ENCODE assay signal across 8 cellular contexts in the genomic region with DNA sequence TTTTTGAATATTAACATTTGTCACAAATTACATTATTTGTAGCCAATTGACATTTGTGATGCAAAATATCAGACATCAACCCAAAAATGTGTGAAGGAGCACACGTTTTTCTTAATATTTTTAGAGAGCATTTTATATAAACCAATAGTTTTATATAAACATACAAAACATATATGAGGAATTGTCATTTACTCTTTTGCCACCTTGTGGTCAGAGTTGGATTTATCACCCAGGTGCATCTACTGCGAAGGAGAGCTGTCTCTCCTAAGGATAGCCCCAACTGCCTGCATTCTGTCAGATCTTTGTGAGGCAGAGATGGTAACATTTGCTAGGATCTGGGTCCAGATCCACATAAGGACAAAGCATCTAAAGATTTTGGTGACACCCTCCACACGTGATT. TPM values are rescaled to one million over a fixed set of nuclear protein-coding genes. Genes with fewer than 3 reads are reported as not detected.
DNase-seq lines count a peak whose midpoint lies in the region; ATAC-seq and TF ChIP-seq lines count a peak whose summit lies in the region.
"Had no signal": no experiment of that assay in that cellular context is flagged by ENCODE, and none has a peak within 500 bp of the region (broad histone marks: within the 10 kb centered on the region; RNA-seq: fewer than 3 reads in every experiment).

No MANE protein-coding gene starts in this region.

- peaks cover 6% of the 10 kb centered on the region for H3F3A ChIP-seq in neural progenitor cell (ENCODE audit: low read depth)

- H3K27me3 ChIP-seq in CD8-positive, alpha-beta T cell (ENCODE audit: insufficient read depth, low read length), result no peaks in the 10 kb centered on the region
- no peaks in the 10 kb centered on the region for H3K27me3 ChIP-seq in neural progenitor cell

- H3K4me1 ChIP-seq in CD8-positive, alpha-beta T cell (ENCODE audit: insufficient read depth, low read length), result peaks cover 21% of the 10 kb centered on the region
- H3K4me1 ChIP-seq in neural progenitor cell, result no peaks in the 10 kb centered on the region

- CTCF ChIA-PET in CD8-positive, alpha-beta T cell (lab: Charles Lee), result interaction anchor here (1.3 to 1.6 kb wide), 2 partner anchors 43 to 115 kb away, joined by 4 to 5 read pairs; no protein-coding TSS in a partner anchor

- peak; percentile 58 for TF ChIP-seq CTCF in CD8-positive, alpha-beta T cell (IDR thresholded peaks at IDR 0.05)
- TF ChIP-seq CTCF in GM13977 (IDR thresholded peaks at IDR 0.05; ENCODE audit: extremely low read depth, insufficient read depth, missing control alignments), result peak; percentile 48
- TF ChIP-seq CTCF in neural progenitor cell (IDR thresholded peaks at IDR 0.05), result peak; percentile 58

- no peak overlapping the region for H3K27ac ChIP-seq in CD8-positive, alpha-beta T cell (ENCODE audit: low read depth, low read length)
- H3K27ac ChIP-seq in neural progenitor cell, result no peak overlapping the region

- peak overlapping the region; percentile 67 for H3K27ac Mint-ChIP-seq in CD8-positive, alpha-beta T cell
- H3K27ac Mint-ChIP-seq in neural progenitor cell, result peak overlapping the region; percentile 74

- no peaks in the 10 kb centered on the region for H4K20me1 ChIP-seq in neural progenitor cell (ENCODE audit: low read depth)

- no peak overlapping the region for H2AFZ ChIP-seq in neural progenitor cell (replicated peaks)

- H3K36me3 ChIP-seq in CD8-positive, alpha-beta T cell (ENCODE audit: insufficient read depth, low read length), result no peaks in the 10 kb centered on the region
- H3K36me3 ChIP-seq in neural progenitor cell, result no peaks in the 10 kb centered on the region

- no peak overlapping the region for H3K4me2 ChIP-seq in neural progenitor cell

- H3K36me3 Mint-ChIP-seq in CD8-positive, alpha-beta T cell, result no peaks in the 10 kb centered on the region
- H3K36me3 Mint-ChIP-seq in neural progenitor cell, result peaks cover 9% of the 10 kb centered on the region

- no peak overlapping the region for H3K4me3 ChIP-seq in CD8-positive, alpha-beta T cell (ENCODE audit: low read depth, low read length)
- no peak overlapping the region for H3K4me3 ChIP-seq in neural progenitor cell

- DNase-seq in CD8-positive, alpha-beta T cell, result peak in 2 of 7 experiments; percentile 19 to 27
- DNase-seq in GM13977 (ENCODE audit: low spot score) (peak; percentile 65), NCI-H526 treated with DMSO at 0.1 percent for 48 hours (lab: John Stamatoyannopoulos, UW) (peak; percentile 3), dermis blood vessel endothelial cell (peak; percentile 58), neural progenitor cell (ENCODE audit: low spot score) (peak; percentile 31), DMS79 treated with DMSO at 0.1 percent for 48 hours (lab: John Stamatoyannopoulos, UW) (no peak)

- H3K79me2 ChIP-seq in neural progenitor cell (ENCODE audit: low read depth), result peaks cover 9% of the 10 kb centered on the region

- no peak overlapping the region for H3K9ac ChIP-seq in neural progenitor cell

- ATAC-seq in CD8-positive, alpha-beta T cell, result no peak
- ATAC-seq in GM19035 (IDR thresholded peaks at IDR 0.05; ENCODE audit: unreplicated experiment), result no peak

- peaks cover 19% of the 10 kb centered on the region for H3K4me1 Mint-ChIP-seq in CD8-positive, alpha-beta T cell (ENCODE audit: low read depth)
- peaks cover 16% of the 10 kb centered on the region for H3K4me1 Mint-ChIP-seq in neural progenitor cell

- H3K9me3 ChIP-seq in CD8-positive, alpha-beta T cell (ENCODE audit: low read length), result no peaks in the 10 kb centered on the region
- H3K9me3 ChIP-seq in neural progenitor cell (ENCODE audit: low read depth), result no peaks in the 10 kb centered on the region

- POLR2A ChIA-PET in CD8-positive, alpha-beta T cell (lab: Charles Lee), result interaction anchor here (0.7 kb wide), 1 partner anchor 678 kb away, joined by 3 read pairs; no protein-coding TSS in a partner anchor

- no peaks in the 10 kb centered on the region for H3K9me3 Mint-ChIP-seq in CD8-positive, alpha-beta T cell
- H3K9me3 Mint-ChIP-seq in neural progenitor cell, result peaks cover 9% of the 10 kb centered on the region

- in situ Hi-C loops in GM13977 (cut with MboI; ENCODE audit: low pct_unique_long_range_greater_than_20kb, low sequenced_read_pairs, unreplicated experiment), result loop anchor here (25.0 kb wide), 1 partner anchor 686 kb away; no protein-coding TSS in a partner anchor

- H3K27me3 Mint-ChIP-seq in CD8-positive, alpha-beta T cell (ENCODE audit: low read depth), result no peaks in the 10 kb centered on the region
- peaks cover 2% of the 10 kb centered on the region for H3K27me3 Mint-ChIP-seq in neural progenitor cell (ENCODE audit: insufficient read depth, low read depth)

- intact Hi-C loops in CD8-positive, alpha-beta T cell (cut with DNase I, micrococcal nuclease), result loop anchor here (5.0 to 10.0 kb wide), 3 partner anchors 114 to 714 kb away; a partner anchor contains a TSS

- peak overlapping the region; percentile 11 for H3K4me3 Mint-ChIP-seq in CD8-positive, alpha-beta T cell
- H3K4me3 Mint-ChIP-seq in neural progenitor cell, result peak overlapping the region; percentile 46

RNA-seq across cellular contexts. Expression of a gene that starts 2.5 kb away (rescaled TPM):
- 1 to 10 TPM; 2.6 to 2.7 TPM for total RNA-seq in CD8-positive, alpha-beta T cell
- total RNA-seq in dermis blood vessel endothelial cell (2.7 and 3.7 TPM in 2 replicates), neural progenitor cell (ENCODE audit: low replicate concordance) (4.2 and 5.5 TPM in 2 replicates)

RNA-seq across cellular contexts. Expression of a gene that starts 45.6 kb away (rescaled TPM):
- under 1 TPM; 0.53 to 0.87 TPM for total RNA-seq in CD8-positive, alpha-beta T cell
- total RNA-seq in dermis blood vessel endothelial cell (8.1 and 8.7 TPM in 2 replicates), neural progenitor cell (ENCODE audit: low replicate concordance) (8.7 and 11.4 TPM in 2 replicates)

RNA-seq across cellular contexts. Expression of a gene that starts 47.6 kb away (rescaled TPM):
- not detected for total RNA-seq in CD8-positive, alpha-beta T cell
- total RNA-seq in dermis blood vessel endothelial cell, result not detected in 2 replicates
- not detected in 2 replicates for total RNA-seq in neural progenitor cell (ENCODE audit: low replicate concordance)
- total RNA-seq: T-helper 2 cell treated with Interferon-gamma antibody and Interleukin-4, amounts not matched to agents 100 ng/mL and 5 ng/mL, for 36 hours had no signal
